Comparison of ENCODE assay signal across 16 cellular contexts in the genomic region with DNA sequence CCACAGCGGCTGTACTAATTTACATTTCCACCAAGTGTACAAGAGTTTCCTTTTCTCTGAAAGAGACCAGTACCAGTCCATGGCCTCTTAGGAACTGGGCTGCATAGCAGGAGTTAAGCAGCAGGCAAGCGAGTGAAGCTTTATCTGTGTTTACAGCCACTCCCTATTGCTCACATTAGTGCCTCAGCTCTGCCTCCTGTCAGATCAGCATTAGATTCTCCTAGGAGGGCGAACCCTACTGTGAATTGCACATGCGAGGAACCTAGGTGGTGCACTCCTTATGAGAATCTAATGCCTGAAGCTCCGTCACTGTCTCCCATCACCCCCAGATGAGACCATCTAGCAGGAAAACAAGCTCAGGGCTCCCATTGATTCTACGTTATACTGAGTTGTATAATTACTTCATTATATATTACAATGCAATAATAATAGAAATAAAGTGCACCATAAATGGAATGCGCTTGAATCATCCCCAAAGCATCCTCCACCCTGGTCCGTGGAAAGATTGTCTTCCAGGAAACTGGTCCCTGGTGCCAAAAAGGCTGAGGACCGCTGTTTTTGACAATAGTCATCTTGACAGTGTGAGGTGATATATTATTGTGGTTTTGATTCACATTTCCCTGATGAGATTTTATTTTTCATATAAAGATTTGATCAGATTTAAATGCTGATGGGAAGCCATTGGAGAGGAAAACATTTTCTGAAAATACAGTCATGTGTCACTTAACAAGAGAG.
"Had no signal": no experiment of that assay in that cellular context is flagged by ENCODE, and none has a peak within 500 bp of the region (broad histone marks: within the 10 kb centered on the region; RNA-seq: fewer than 3 reads in every experiment).

No MANE protein-coding gene starts in this region.

- H2AFZ ChIP-seq: neural progenitor cell had no signal

- H3K36me3 ChIP-seq: breast epithelium, lower lobe of right lung, neural progenitor cell, WERI-Rb-1 had no signal

- H3K4me1 Mint-ChIP-seq: neural progenitor cell had no signal

- H3K9me3 Mint-ChIP-seq: activated CD4-positive, alpha-beta memory T cell treated with anti-CD3 and anti-CD28 coated beads for 36 hours; activated naive CD8-positive, alpha-beta T cell treated with anti-CD3 and anti-CD28 coated beads for 36 hours; immature natural killer cell had no signal

- H3K9me3 ChIP-seq: breast epithelium, lower lobe of right lung had no signal

- H3K36me3 Mint-ChIP-seq: activated CD4-positive, alpha-beta memory T cell treated with anti-CD3 and anti-CD28 coated beads for 36 hours; activated naive CD8-positive, alpha-beta T cell treated with anti-CD3 and anti-CD28 coated beads for 36 hours; immature natural killer cell; neural progenitor cell had no signal

- H3K4me1 ChIP-seq: breast epithelium, lower lobe of right lung had no signal

- FAIRE-seq: frontal cortex had no signal

- ATAC-seq: activated T-cell treated with anti-CD3 and anti-CD28 coated beads, Interleukin-2, amount 50 U/mL, for 72 hours; lower lobe of right lung; sciatic nerve; stimulated activated effector memory CD8-positive, alpha-beta T cell treated with anti-CD3 and anti-CD28 coated beads, Interleukin-12 subunit alpha, Interleukin-12 subunit beta, amount 100 ng/mL, for 72 hours had no signal

- H3K27ac ChIP-seq: breast epithelium, lower lobe of right lung, neural progenitor cell, WERI-Rb-1 had no signal

- H3K4me2 ChIP-seq: neural progenitor cell had no signal

- H3K27me3 Mint-ChIP-seq: activated CD4-positive, alpha-beta memory T cell treated with anti-CD3 and anti-CD28 coated beads for 36 hours; activated naive CD8-positive, alpha-beta T cell treated with anti-CD3 and anti-CD28 coated beads for 36 hours had no signal

- H3K4me3 Mint-ChIP-seq: activated CD4-positive, alpha-beta memory T cell treated with anti-CD3 and anti-CD28 coated beads for 36 hours; activated naive CD8-positive, alpha-beta T cell treated with anti-CD3 and anti-CD28 coated beads for 36 hours; activated T-cell treated with anti-CD3 and anti-CD28 coated beads, Interleukin-2, amount 50 U/mL, for 72 hours; dendritic cell treated with granulocyte-macrophage colony-stimulating factor and Interleukin-4, amounts not matched to agents 40 ng/mL and 50 ng/mL, for 4 days; immature natural killer cell; neural progenitor cell; stimulated activated effector memory CD8-positive, alpha-beta T cell treated with anti-CD3 and anti-CD28 coated beads, Interleukin-12 subunit alpha, Interleukin-12 subunit beta, amount 100 ng/mL, for 72 hours had no signal

- DNase-seq: activated CD4-positive, alpha-beta memory T cell treated with anti-CD3 and anti-CD28 coated beads for 36 hours; activated gamma-delta T cell treated with Interleukin-2 at 50 U/mL for 16 hours; activated naive CD8-positive, alpha-beta T cell treated with anti-CD3 and anti-CD28 coated beads for 36 hours; activated T-cell treated with anti-CD3 and anti-CD28 coated beads, Interleukin-2, amount 50 U/mL, for 72 hours; cerebellar nuclear complex; effector memory CD4-positive, alpha-beta T cell; head of caudate nucleus; immature natural killer cell; lower lobe of right lung; WERI-Rb-1 had no signal

- H3K27ac Mint-ChIP-seq: activated CD4-positive, alpha-beta memory T cell treated with anti-CD3 and anti-CD28 coated beads for 36 hours; activated naive CD8-positive, alpha-beta T cell treated with anti-CD3 and anti-CD28 coated beads for 36 hours; activated T-cell treated with anti-CD3 and anti-CD28 coated beads, Interleukin-2, amount 50 U/mL, for 72 hours; dendritic cell treated with granulocyte-macrophage colony-stimulating factor and Interleukin-4, amounts not matched to agents 40 ng/mL and 50 ng/mL, for 4 days; neural progenitor cell; stimulated activated effector memory CD8-positive, alpha-beta T cell treated with anti-CD3 and anti-CD28 coated beads, Interleukin-12 subunit alpha, Interleukin-12 subunit beta, amount 100 ng/mL, for 72 hours had no signal

- H3K9ac ChIP-seq: neural progenitor cell had no signal

- H3K4me3 ChIP-seq: breast epithelium, lower lobe of right lung, neural progenitor cell had no signal

- H3K27me3 ChIP-seq: breast epithelium, neural progenitor cell had no signal
